19 cellular contexts compared by ENCODE assay signal in the genomic region with DNA sequence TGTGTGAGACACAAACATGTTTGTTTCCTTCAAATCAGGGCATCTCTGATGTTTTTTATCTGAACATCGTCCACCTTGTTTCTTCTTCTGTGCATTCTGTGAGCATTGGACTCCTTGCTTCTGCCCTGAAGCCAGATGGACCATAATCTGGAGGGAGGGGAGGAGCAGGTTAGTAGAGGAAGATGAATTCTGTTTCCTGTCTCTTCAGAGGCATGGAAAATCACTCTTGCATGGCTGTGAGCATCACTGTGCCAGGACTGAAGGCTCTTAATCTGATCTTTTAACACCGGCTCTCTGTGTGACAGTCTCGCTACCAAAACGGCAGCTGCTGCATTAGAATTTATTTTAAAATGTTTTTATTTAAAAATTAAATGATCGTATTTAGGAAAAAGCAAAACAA. TPM values are rescaled to one million over a fixed set of nuclear protein-coding genes. Genes with fewer than 3 reads are reported as not detected.
DNase-seq lines count a peak whose midpoint lies in the region; ATAC-seq and TF ChIP-seq lines count a peak whose summit lies in the region.
"Had no signal": no experiment of that assay in that cellular context is flagged by ENCODE, and none has a peak within 500 bp of the region (broad histone marks: within the 10 kb centered on the region; RNA-seq: fewer than 3 reads in every experiment).

No MANE protein-coding gene starts in this region.

- CTCF ChIA-PET in activated B cell treated with CpG ODN at 0.5 μM for 24 hours (lab: Charles Lee) = no interaction called here

- no peaks in the 10 kb centered on the region for H3K9me3 ChIP-seq in BE2C

- H4K20me1 ChIP-seq in GM23338 (replicated peaks; ENCODE audit: insufficient read depth) = peaks cover 14% of the 10 kb centered on the region

- no peak overlapping the region; the same call in 1 of the 2 replicates for H3K27ac ChIP-seq in GM23338 (ENCODE audit: low read depth)
- H3K27ac ChIP-seq: KMS-11 had no signal

- H3K79me2 ChIP-seq in GM23338 (replicated peaks; ENCODE audit: insufficient read depth) = peaks cover 84% of the 10 kb centered on the region

- no peaks in the 10 kb centered on the region for H3K36me3 Mint-ChIP-seq in GM23338 (ENCODE audit: low read depth)
- H3K36me3 Mint-ChIP-seq in activated B cell treated with CpG ODN at 0.5 μM for 24 hours (ENCODE audit: low read depth) = peaks cover 18% of the 10 kb centered on the region
- peaks cover 50% of the 10 kb centered on the region for H3K36me3 Mint-ChIP-seq in nephron progenitor cell (ENCODE audit: low read depth)

- no peaks in the 10 kb centered on the region for H3K9me3 Mint-ChIP-seq in GM23338
- no peaks in the 10 kb centered on the region for H3K9me3 Mint-ChIP-seq in activated B cell treated with CpG ODN at 0.5 μM for 24 hours
- H3K9me3 Mint-ChIP-seq in nephron progenitor cell = no peaks in the 10 kb centered on the region
- H3K9me3 Mint-ChIP-seq: CD8-positive, alpha-beta T cell had no signal

- peak; percentile 70 for DNase-seq in BE2C
- DNase-seq in GM23338 (ENCODE audit: low spot score) = no peak
- DNase-seq in activated B cell treated with CpG ODN at 0.5 μM for 24 hours = no peak
- no peak for DNase-seq in nephron progenitor cell
- no peak for DNase-seq in activated naive CD4-positive, alpha-beta T cell treated with Interleukin-2 at 50 U/mL for 16 hours
- DNase-seq in GM03348 (ENCODE audit: low spot score) = no peak
- DNase-seq: AML-193; CD8-positive, alpha-beta T cell; DND-41; GDM1; NCI-H1436; NCI-H2029; NCI-H2171; NCI-H446 treated with DMSO at 0.1 percent for 48 hours; NCI-H774; SHP77 treated with DMSO at 0.1 percent for 48 hours had no signal

- no peak for TF ChIP-seq CTCF in BE2C (IDR thresholded peaks at IDR 0.05; ENCODE audit: low read depth, low read length)
- TF ChIP-seq CTCF in GM23338 (conservative IDR thresholded peaks at IDR 0.05; ENCODE audit: low read depth in 2 of 2) = no peak
- TF ChIP-seq CTCF in activated B cell treated with CpG ODN at 0.5 μM for 24 hours (IDR thresholded peaks at IDR 0.05) = no peak
- no peak for TF ChIP-seq CTCF in nephron progenitor cell (IDR thresholded peaks at IDR 0.05)

- H3F3A ChIP-seq in GM23338 (replicated peaks; ENCODE audit: low read depth) = no peaks in the 10 kb centered on the region

- no peaks in the 10 kb centered on the region for H3K9me2 ChIP-seq in GM23338 (ENCODE audit: insufficient read depth)

- no peak overlapping the region for H3K4me2 ChIP-seq in GM23338
- H3K4me2 ChIP-seq: KMS-11 had no signal

- H3K4me3 Mint-ChIP-seq in GM23338 = no peak overlapping the region
- no peak overlapping the region for H3K4me3 Mint-ChIP-seq in activated B cell treated with CpG ODN at 0.5 μM for 24 hours
- H3K4me3 Mint-ChIP-seq in nephron progenitor cell = no peak overlapping the region
- H3K4me3 Mint-ChIP-seq: CD8-positive, alpha-beta T cell had no signal

- intact Hi-C loops in activated B cell treated with CpG ODN at 0.5 μM for 24 hours (cut with micrococcal nuclease) = no loop called here

- peak overlapping the region; percentile 78 for H3K27ac Mint-ChIP-seq in GM23338
- H3K27ac Mint-ChIP-seq in activated B cell treated with CpG ODN at 0.5 μM for 24 hours = no peak overlapping the region
- peak overlapping the region; percentile 8 for H3K27ac Mint-ChIP-seq in nephron progenitor cell
- H3K27ac Mint-ChIP-seq: CD8-positive, alpha-beta T cell had no signal

- no peaks in the 10 kb centered on the region for H3K27me3 ChIP-seq in BE2C
- no peaks in the 10 kb centered on the region for H3K27me3 ChIP-seq in GM23338 (ENCODE audit: insufficient read depth)

- H3K4me1 ChIP-seq in BE2C (peaks cover 36% of the 10 kb centered on the region), GM23338 (ENCODE audit: insufficient read depth) (peaks cover 54% of the 10 kb centered on the region)

- peak overlapping the region; percentile 9; the same call in 1 of the 2 replicates for H3K4me3 ChIP-seq in BE2C (ENCODE audit: low read depth, low read length)
- no peak overlapping the region for H3K4me3 ChIP-seq in GM23338

- ATAC-seq in GM23338 (no peak), activated B cell treated with CpG ODN at 0.5 μM for 24 hours (ENCODE audit: low read depth) (peak; percentile 26), HG02763 (IDR thresholded peaks at IDR 0.05; ENCODE audit: unreplicated experiment) (no peak)
- ATAC-seq: CD8-positive, alpha-beta T cell; HepG2 had no signal

- POLR2A ChIA-PET in activated B cell treated with CpG ODN at 0.5 μM for 24 hours (lab: Charles Lee) = interaction anchor here (0.6 to 1.1 kb wide), 2 partner anchors 43 to 45 kb away, joined by 3 to 4 read pairs; a partner anchor contains a TSS

- H3K4me1 Mint-ChIP-seq in GM23338 = peaks cover 63% of the 10 kb centered on the region
- peaks cover 44% of the 10 kb centered on the region for H3K4me1 Mint-ChIP-seq in activated B cell treated with CpG ODN at 0.5 μM for 24 hours
- peaks cover 80% of the 10 kb centered on the region for H3K4me1 Mint-ChIP-seq in nephron progenitor cell

- H2AFZ ChIP-seq in GM23338 = no peak overlapping the region

- H3K27me3 Mint-ChIP-seq in GM23338 (ENCODE audit: insufficient read depth, low read depth, poor library complexity) = peaks cover 2% of the 10 kb centered on the region
- no peaks in the 10 kb centered on the region for H3K27me3 Mint-ChIP-seq in activated B cell treated with CpG ODN at 0.5 μM for 24 hours
- H3K27me3 Mint-ChIP-seq in nephron progenitor cell (ENCODE audit: low read depth, poor library complexity) = no peaks in the 10 kb centered on the region

- H3K36me3 ChIP-seq in BE2C (peaks cover 4% of the 10 kb centered on the region), GM23338 (ENCODE audit: insufficient read depth) (no peaks in the 10 kb centered on the region)

TF ChIP-seq in GM23338, 12 proteins besides CTCF, POLR2A, EP300 and RAD21 (continues in another document):
- TF ChIP-seq ZNF331 (CRISPR knock-in tag; IDR thresholded peaks at IDR 0.05; ENCODE audit: low read depth) (no peak), POLR2AphosphoS5 (IDR thresholded peaks at IDR 0.05; ENCODE audit: low read depth) (no peak), ZNF114 (CRISPR knock-in tag; IDR thresholded peaks at IDR 0.05) (no peak), CREB1 (CRISPR knock-in tag; IDR thresholded peaks at IDR 0.05; ENCODE audit: low read depth) (no peak), EZH2phosphoT487 (IDR thresholded peaks at IDR 0.05; ENCODE audit: unreplicated experiment) (no peak)
- TF ChIP-seq, protein P1, sequence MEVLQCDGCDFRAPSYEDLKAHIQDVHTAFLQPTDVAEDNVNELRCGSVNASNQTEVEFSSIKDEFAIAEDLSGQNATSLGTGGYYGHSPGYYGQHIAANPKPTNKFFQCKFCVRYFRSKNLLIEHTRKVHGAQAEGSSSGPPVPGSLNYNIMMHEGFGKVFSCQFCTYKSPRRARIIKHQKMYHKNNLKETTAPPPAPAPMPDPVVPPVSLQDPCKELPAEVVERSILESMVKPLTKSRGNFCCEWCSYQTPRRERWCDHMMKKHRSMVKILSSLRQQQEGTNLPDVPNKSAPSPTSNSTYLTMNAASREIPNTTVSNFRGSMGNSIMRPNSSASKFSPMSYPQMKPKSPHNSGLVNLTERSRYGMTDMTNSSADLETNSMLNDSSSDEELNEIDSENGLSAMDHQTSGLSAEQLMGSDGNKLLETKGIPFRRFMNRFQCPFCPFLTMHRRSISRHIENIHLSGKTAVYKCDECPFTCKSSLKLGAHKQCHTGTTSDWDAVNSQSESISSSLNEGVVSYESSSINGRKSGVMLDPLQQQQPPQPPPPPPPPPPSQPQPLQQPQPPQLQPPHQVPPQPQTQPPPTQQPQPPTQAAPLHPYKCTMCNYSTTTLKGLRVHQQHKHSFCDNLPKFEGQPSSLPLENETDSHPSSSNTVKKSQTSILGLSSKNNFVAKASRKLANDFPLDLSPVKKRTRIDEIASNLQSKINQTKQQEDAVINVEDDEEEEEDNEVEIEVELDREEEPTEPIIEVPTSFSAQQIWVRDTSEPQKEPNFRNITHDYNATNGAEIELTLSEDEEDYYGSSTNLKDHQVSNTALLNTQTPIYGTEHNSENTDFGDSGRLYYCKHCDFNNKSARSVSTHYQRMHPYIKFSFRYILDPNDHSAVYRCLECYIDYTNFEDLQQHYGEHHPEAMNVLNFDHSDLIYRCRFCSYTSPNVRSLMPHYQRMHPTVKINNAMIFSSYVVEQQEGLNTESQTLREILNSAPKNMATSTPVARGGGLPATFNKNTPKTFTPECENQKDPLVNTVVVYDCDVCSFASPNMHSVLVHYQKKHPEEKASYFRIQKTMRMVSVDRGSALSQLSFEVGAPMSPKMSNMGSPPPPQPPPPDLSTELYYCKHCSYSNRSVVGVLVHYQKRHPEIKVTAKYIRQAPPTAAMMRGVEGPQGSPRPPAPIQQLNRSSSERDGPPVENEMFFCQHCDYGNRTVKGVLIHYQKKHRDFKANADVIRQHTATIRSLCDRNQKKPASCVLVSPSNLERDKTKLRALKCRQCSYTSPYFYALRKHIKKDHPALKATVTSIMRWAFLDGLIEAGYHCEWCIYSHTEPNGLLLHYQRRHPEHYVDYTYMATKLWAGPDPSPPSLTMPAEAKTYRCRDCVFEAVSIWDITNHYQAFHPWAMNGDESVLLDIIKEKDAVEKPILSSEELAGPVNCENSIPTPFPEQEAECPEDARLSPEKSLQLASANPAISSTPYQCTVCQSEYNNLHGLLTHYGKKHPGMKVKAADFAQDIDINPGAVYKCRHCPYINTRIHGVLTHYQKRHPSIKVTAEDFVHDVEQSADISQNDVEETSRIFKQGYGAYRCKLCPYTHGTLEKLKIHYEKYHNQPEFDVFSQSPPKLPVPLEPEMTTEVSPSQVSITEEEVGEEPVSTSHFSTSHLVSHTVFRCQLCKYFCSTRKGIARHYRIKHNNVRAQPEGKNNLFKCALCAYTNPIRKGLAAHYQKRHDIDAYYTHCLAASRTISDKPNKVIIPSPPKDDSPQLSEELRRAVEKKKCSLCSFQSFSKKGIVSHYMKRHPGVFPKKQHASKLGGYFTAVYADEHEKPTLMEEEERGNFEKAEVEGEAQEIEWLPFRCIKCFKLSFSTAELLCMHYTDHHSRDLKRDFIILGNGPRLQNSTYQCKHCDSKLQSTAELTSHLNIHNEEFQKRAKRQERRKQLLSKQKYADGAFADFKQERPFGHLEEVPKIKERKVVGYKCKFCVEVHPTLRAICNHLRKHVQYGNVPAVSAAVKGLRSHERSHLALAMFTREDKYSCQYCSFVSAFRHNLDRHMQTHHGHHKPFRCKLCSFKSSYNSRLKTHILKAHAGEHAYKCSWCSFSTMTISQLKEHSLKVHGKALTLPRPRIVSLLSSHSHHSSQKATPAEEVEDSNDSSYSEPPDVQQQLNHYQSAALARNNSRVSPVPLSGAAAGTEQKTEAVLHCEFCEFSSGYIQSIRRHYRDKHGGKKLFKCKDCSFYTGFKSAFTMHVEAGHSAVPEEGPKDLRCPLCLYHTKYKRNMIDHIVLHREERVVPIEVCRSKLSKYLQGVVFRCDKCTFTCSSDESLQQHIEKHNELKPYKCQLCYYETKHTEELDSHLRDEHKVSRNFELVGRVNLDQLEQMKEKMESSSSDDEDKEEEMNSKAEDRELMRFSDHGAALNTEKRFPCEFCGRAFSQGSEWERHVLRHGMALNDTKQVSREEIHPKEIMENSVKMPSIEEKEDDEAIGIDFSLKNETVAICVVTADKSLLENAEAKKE (CRISPR knock-in tag; IDR thresholded peaks at IDR 0.05) = no peak

RNA-seq across cellular contexts. Expression of a gene that starts 43.3 kb away (rescaled TPM):
- 70.2 TPM for polyA plus RNA-seq in BE2C (2012; ENCODE audit: insufficient read depth, insufficient read length, low read depth)
- total RNA-seq in GM23338 (2014; rRNA removed; shearing (Covaris generic)) = 43.9 and 45.8 TPM in 2 replicates
- polyA plus RNA-seq in GM23338 (2016; fragmentation: Nextera tagmentation; extraction: Ambion mirVana) = 69.5 and 72.9 TPM in 2 replicates
- total RNA-seq in activated B cell treated with CpG ODN at 0.5 μM for 24 hours = 62.6 and 63.9 TPM in 2 replicates
